ENCODE assay signal across 9 cellular contexts in the genomic region with DNA sequence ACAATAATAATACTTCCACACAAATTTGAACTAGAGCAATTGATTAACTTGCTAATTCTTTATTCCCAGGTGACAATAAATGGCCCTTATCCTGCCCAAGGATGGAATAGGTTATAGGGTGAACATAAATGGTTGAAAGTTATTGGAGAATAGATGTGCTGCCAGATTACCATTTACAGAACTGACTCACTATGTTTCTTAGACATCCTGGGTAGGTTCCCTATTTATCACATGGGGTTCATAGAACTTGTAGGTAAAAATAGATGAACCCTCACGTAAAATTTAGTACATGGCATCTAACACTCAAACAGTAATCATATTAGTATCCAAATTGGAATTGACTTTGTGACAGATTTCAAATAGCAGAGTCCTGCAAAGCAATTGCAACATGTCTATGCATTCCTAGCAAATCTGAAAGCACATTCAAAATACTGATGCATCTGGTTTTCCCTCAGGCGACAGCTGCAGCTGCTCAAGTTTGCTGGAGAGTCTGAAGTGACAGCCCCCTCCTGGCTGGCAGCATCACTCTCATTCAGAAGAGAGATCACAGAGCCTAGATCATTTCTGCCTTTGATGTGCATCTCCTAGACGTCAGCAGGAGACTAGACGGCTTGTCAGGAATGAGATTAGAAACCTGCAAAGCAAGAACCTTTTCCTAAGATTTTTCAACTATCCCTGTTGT.
A peak's percentile ranks its signal among the peaks of the same experiment; 100 is the strongest.
DNase-seq lines count a peak whose midpoint lies in the region; ATAC-seq and TF ChIP-seq lines count a peak whose summit lies in the region.
"Had no signal": no experiment of that assay in that cellular context is flagged by ENCODE, and none has a peak within 500 bp of the region (broad histone marks: within the 10 kb centered on the region; RNA-seq: fewer than 3 reads in every experiment).

No MANE protein-coding gene starts in this region.

- no peaks in the 10 kb centered on the region for H3K9me3 ChIP-seq in mesodermal cell (ENCODE audit: control insufficient read depth, low read length)
- H3K9me3 ChIP-seq: Peyer's patch had no signal

- peaks cover 12% of the 10 kb centered on the region for H3K4me1 ChIP-seq in mesodermal cell (ENCODE audit: control insufficient read depth, insufficient read depth, low read length, poor library complexity, severe bottlenecking)
- H3K4me1 ChIP-seq: Peyer's patch had no signal

- ATAC-seq in HG02623 (IDR thresholded peaks at IDR 0.05; ENCODE audit: unreplicated experiment) (peak; percentile 39), GM21528 (IDR thresholded peaks at IDR 0.05; ENCODE audit: low FRiP score, unreplicated experiment) (no peak)

- POLR2A ChIA-PET in HEK293T (lab: Yijun Ruan, JAX): no interaction called here

- 39 to 40% methylated on average over 1 to 3 of the region's 4 CpGs for WGBS in mesodermal cell (ENCODE audit: insufficient coverage in 2 of 2), 2 experiments

- CTCF ChIA-PET in HEK293T (lab: Yijun Ruan, JAX): no interaction called here

- no peaks in the 10 kb centered on the region for H3K36me3 ChIP-seq in mesodermal cell (ENCODE audit: control insufficient read depth, insufficient read depth, low read length)
- H3K36me3 ChIP-seq: Peyer's patch had no signal

- peak; percentile 27 for DNase-seq in GM03348 (ENCODE audit: low spot score)
- DNase-seq in SK-N-DZ (ENCODE audit: low spot score): peak; percentile 80
- DNase-seq in GOT3 (lab: John Stamatoyannopoulos, UW): no peak
- no peak for DNase-seq in HEK293T (ENCODE audit: extremely low spot score)
- DNase-seq in SW480 (ENCODE audit: low spot score): no peak
- DNase-seq: Peyer's patch had no signal

- peak overlapping the region; percentile 66 for H3K27ac ChIP-seq in mesodermal cell (ENCODE audit: low read depth, low read length, severe bottlenecking)
- H3K27ac ChIP-seq: Peyer's patch had no signal

- H3K4me3 ChIP-seq in mesodermal cell (ENCODE audit: extremely low read depth, insufficient read depth, low read length, poor library complexity, severe bottlenecking): no peak overlapping the region
- H3K4me3 ChIP-seq: Peyer's patch had no signal

TF ChIP-seq in HEK293T, 16 proteins besides CTCF, POLR2A, EP300 and RAD21:
- TF ChIP-seq NFRKB (IDR thresholded peaks at IDR 0.05) (no peak), ZNF384 (IDR thresholded peaks at IDR 0.05) (no peak), HDGF (IDR thresholded peaks at IDR 0.05; ENCODE audit: borderline replicate concordance) (no peak), ELF4 (IDR thresholded peaks at IDR 0.05) (no peak), FOXM1 (IDR thresholded peaks at IDR 0.05; ENCODE audit: borderline replicate concordance) (no peak), ARNT (IDR thresholded peaks at IDR 0.05) (no peak), SUZ12 (IDR thresholded peaks at IDR 0.05) (no peak), LEF1 (IDR thresholded peaks at IDR 0.05; ENCODE audit: borderline replicate concordance) (no peak), TARDBP (IDR thresholded peaks at IDR 0.05) (no peak), SP1 (IDR thresholded peaks at IDR 0.05) (no peak), FOXA1 (IDR thresholded peaks at IDR 0.05) (no peak), L3MBTL2 (conservative IDR thresholded peaks at IDR 0.05) (no peak), CTBP1 (IDR thresholded peaks at IDR 0.05; ENCODE audit: borderline replicate concordance) (no peak), BHLHE40 (IDR thresholded peaks at IDR 0.05; ENCODE audit: borderline replicate concordance) (no peak), FOXK2 (IDR thresholded peaks at IDR 0.05) (no peak)
- TF ChIP-seq, protein P1, sequence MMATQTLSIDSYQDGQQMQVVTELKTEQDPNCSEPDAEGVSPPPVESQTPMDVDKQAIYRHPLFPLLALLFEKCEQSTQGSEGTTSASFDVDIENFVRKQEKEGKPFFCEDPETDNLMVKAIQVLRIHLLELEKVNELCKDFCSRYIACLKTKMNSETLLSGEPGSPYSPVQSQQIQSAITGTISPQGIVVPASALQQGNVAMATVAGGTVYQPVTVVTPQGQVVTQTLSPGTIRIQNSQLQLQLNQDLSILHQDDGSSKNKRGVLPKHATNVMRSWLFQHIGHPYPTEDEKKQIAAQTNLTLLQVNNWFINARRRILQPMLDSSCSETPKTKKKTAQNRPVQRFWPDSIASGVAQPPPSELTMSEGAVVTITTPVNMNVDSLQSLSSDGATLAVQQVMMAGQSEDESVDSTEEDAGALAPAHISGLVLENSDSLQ (IDR thresholded peaks at IDR 0.05): no peak

Comparison
In these comparisons a context has a peak if more than half of its experiments do, and no peak if none do; other contexts are left out.
1. DNase-seq: peak in GM03348 (single experiment) and SK-N-DZ (single experiment); none in GOT3 (single experiment), HEK293T (single experiment) and SW480 (single experiment).